1 cellular context compared by ENCODE assay signal in the genomic region with DNA sequence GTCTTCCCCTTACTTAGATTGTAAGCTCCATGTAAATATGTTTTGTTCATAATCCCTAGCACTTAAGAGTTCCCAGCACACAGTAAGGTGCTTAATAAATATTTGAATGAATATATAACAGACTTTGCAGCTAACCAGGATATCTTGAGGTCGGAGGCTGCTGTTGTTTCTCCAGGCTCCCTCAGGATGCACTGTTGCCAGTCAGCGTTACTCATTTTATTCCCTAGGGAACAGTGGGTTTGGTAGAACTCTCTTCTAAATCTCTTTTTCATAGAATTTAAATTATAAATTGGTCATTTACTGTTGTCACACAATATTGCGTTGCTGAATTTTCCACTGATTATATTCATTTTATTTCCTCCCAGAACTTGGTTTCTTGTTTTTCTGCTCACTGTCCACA.
TF ChIP-seq lines count a peak whose summit lies in the region.

No MANE protein-coding gene starts in this region.

TF ChIP-seq in HCT116, 20 proteins besides CTCF, POLR2A, EP300 and RAD21 (continued from another document):
- no peak for TF ChIP-seq ZNF274 (IDR thresholded peaks at IDR 0.05; ENCODE audit: low read depth, low read length)
- TF ChIP-seq ELF1 (IDR thresholded peaks at IDR 0.05; ENCODE audit: borderline replicate concordance, low read depth): no peak
- no peak for TF ChIP-seq POLR2AphosphoS5 (IDR thresholded peaks at IDR 0.05; ENCODE audit: low read depth, low read length)
TF ChIP-seq in HCT116: peak in this region for 0.
